Comparison of ENCODE assay signal across 24 cellular contexts in the genomic region with DNA sequence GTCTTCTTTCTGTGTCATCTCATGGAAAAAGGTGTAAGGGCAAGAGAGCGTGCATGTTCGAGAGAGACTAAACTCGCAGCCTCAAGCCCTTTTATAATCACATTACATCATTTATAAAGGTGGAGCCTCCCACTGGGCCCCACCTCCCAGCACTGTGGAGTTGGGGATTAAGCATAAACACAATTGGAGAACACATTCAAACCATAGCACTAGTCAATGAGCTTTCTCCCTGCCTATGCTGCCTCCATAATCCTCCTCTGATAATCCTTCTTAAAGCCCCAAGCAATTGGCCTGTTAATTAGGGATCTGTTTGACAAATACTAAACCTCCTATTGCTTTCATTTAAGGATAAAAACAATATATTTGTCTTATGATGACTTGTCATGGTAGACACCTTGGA.
"Had no signal": no experiment of that assay in that cellular context is flagged by ENCODE, and none has a peak within 500 bp of the region (broad histone marks: within the 10 kb centered on the region; RNA-seq: fewer than 3 reads in every experiment).

No MANE protein-coding gene starts in this region.

- H3K9me3 Mint-ChIP-seq: effector memory CD8-positive, alpha-beta T cell; memory B cell; stimulated activated memory B cell treated with anti-CD40 and anti-IgM and Interleukin-4, amounts not matched to agents 10 μg/mL and 1 μg/mL and 100 μg/mL, for 72 hours had no signal

- H3K36me3 Mint-ChIP-seq: immature natural killer cell; memory B cell; natural killer cell; stimulated activated memory B cell treated with anti-CD40 and anti-IgM and Interleukin-4, amounts not matched to agents 10 μg/mL and 1 μg/mL and 100 μg/mL, for 72 hours had no signal

- ATAC-seq: effector memory CD8-positive, alpha-beta T cell; left colon; left ventricle myocardium superior; natural killer cell; right cardiac atrium; stimulated activated memory B cell treated with anti-CD40 and anti-IgM and Interleukin-4, amounts not matched to agents 10 μg/mL and 1 μg/mL and 100 μg/mL, for 72 hours; stimulated activated naive CD8-positive, alpha-beta T cell treated with anti-CD3 and anti-CD28 coated beads, Interleukin-15, Interleukin-2, amounts not matched to agents 100 U/mL and 50 U/mL, for 24 hours; upper lobe of right lung had no signal

- H3K4me1 Mint-ChIP-seq: immature natural killer cell; memory B cell; natural killer cell; stimulated activated memory B cell treated with anti-CD40 and anti-IgM and Interleukin-4, amounts not matched to agents 10 μg/mL and 1 μg/mL and 100 μg/mL, for 72 hours had no signal

- DNase-seq: dermis blood vessel endothelial cell; effector memory CD8-positive, alpha-beta T cell; hypothalamus; immature natural killer cell; islet precursor cell; kidney glomerular epithelial cell; left colon; left ventricle myocardium superior; natural killer cell; right cardiac atrium; sigmoid colon; stimulated activated CD4-positive, alpha-beta T cell treated with anti-CD3 and anti-CD28 coated beads, Interleukin-2, amount 100 ng/mL, for 24 hours; stimulated activated CD4-positive, alpha-beta T cell treated with anti-CD3 and anti-CD28 coated beads, Interleukin-4, amount 100 ng/mL, for 4 hours; stimulated activated naive CD8-positive, alpha-beta T cell treated with anti-CD3 and anti-CD28 coated beads, Interleukin-15, Interleukin-2, amounts not matched to agents 100 U/mL and 50 U/mL, for 24 hours; substantia nigra; testis; upper lobe of right lung had no signal

- H3K27ac Mint-ChIP-seq: effector memory CD8-positive, alpha-beta T cell; immature natural killer cell; memory B cell; natural killer cell; stimulated activated memory B cell treated with anti-CD40 and anti-IgM and Interleukin-4, amounts not matched to agents 10 μg/mL and 1 μg/mL and 100 μg/mL, for 72 hours had no signal

- H3K4me3 Mint-ChIP-seq: effector memory CD8-positive, alpha-beta T cell; immature natural killer cell; memory B cell; natural killer cell; stimulated activated memory B cell treated with anti-CD40 and anti-IgM and Interleukin-4, amounts not matched to agents 10 μg/mL and 1 μg/mL and 100 μg/mL, for 72 hours had no signal

- H3K4me3 ChIP-seq: coronary artery, lung, prostate gland, sigmoid colon, testis, tibial nerve, upper lobe of right lung, vagina had no signal
